Comparison of ENCODE assay signal across 1 cellular context in the genomic region with DNA sequence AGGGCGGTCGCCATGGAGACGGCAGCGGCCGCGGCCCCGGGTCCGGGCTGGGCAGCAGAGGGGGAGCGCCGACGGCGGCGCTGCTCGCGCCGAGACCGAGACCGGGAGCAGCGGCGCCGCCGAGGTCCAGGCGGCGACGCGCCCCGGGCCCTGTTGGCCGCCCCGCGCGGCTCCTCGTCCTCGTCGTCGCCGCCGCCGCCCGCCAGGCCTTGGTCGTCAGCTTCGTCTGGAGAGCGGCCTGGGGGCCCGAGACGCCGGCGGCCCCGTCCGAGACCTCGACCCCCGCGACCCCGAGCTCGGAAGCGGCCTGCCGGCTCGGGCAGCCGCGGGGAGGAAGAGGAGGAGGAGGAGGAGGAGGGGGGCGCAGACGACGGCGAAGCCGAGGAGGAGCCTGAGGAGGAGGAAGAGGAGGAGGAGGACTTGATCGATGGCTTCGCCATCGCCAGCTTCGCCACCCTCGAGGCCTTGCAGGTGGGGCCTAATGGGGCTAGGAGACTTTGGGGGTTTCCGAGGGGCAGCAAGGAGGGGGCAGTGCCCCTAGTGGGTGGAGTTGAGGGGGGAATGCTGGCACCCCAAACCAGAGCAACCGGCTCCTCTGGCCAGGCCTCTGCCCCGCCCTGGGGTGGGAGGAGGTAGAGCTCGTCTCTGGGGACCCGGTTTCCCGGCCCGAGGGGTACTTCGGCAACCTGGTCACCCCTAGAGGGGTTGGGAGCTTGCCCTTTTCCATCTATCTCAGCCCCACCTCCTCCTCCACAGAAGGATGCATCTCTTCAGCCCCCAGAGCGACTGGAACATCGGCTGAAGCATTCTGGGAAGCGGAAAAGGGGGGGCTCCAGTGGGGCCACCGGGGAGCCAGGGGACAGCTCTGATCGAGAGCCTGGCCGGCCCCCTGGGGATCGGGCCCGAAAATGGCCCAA.
TF ChIP-seq lines count a peak whose summit lies in the region.

No MANE protein-coding gene starts in this region.

TF ChIP-seq in endothelial cell of umbilical vein, 7 proteins besides CTCF, POLR2A, EP300 and RAD21:
- TF ChIP-seq MYC (IDR thresholded peaks at IDR 0.05; ENCODE audit: low read depth, low read length): no peak
- TF ChIP-seq, protein P1, sequence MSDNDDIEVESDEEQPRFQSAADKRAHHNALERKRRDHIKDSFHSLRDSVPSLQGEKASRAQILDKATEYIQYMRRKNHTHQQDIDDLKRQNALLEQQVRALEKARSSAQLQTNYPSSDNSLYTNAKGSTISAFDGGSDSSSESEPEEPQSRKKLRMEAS (IDR thresholded peaks at IDR 0.05; ENCODE audit: insufficient read depth, insufficient read length): no peak
- no peak for TF ChIP-seq FOS (IDR thresholded peaks at IDR 0.05; ENCODE audit: borderline replicate concordance, insufficient read depth, low read length)
- no peak for TF ChIP-seq POLR2AphosphoS5 (IDR thresholded peaks at IDR 0.05; ENCODE audit: insufficient read depth, low read depth, low read length)
- no peak for TF ChIP-seq GATA2 (IDR thresholded peaks at IDR 0.05; ENCODE audit: insufficient read depth, insufficient read length, low read depth, low read length)
- TF ChIP-seq JUN (IDR thresholded peaks at IDR 0.05; ENCODE audit: borderline replicate concordance, insufficient read depth, insufficient read length, low read depth): no peak
- TF ChIP-seq EZH2 (IDR thresholded peaks at IDR 0.05; ENCODE audit: borderline replicate concordance, low read depth, low read length, severe bottlenecking): no peak
